In genomic region chr6:95795927-95796326, GRCh38 we compare ENCODE assay signal across 21 cellular contexts.
DNase-seq lines count a peak whose midpoint lies in the region; FAIRE-seq and TF ChIP-seq lines count a peak whose summit lies in the region.
"Had no signal": no experiment of that assay in that cellular context is flagged by ENCODE, and none has a peak within 500 bp of the region (broad histone marks: within the 10 kb centered on the region; RNA-seq: fewer than 3 reads in every experiment).

No MANE protein-coding gene starts in this region.

- no peak overlapping the region for H3K18ac ChIP-seq in H1 (ENCODE audit: extremely low read depth, low read length)

- no peaks in the 10 kb centered on the region; the same call in 1 of the 2 replicates for H3K79me1 ChIP-seq in H1 (ENCODE audit: low read depth, low read length)

- H3K4me1 ChIP-seq in breast epithelium: no peaks in the 10 kb centered on the region
- no peaks in the 10 kb centered on the region for H3K4me1 ChIP-seq in H1 (replicated peaks in 1 of 4; ENCODE audit: control insufficient read depth in 3 of 4, insufficient read depth in 4 of 4, low read length in 3 of 4)
- H3K4me1 ChIP-seq: BLaER1 had no signal

- H3K27ac ChIP-seq in breast epithelium: no peak overlapping the region
- no peak overlapping the region for H3K27ac ChIP-seq in H1 (ENCODE audit: low read depth, low read length)
- no peak overlapping the region for H3K27ac ChIP-seq in brain microvascular endothelial cell
- H3K27ac ChIP-seq: 22Rv1, BLaER1, C4-2B, GM23248 had no signal

- H4K20me1 ChIP-seq in H1 (replicated peaks in 1 of 2; ENCODE audit: control insufficient read depth in 1 of 2, insufficient read depth in 2 of 2, low read length in 2 of 2): no peaks in the 10 kb centered on the region
- H4K20me1 ChIP-seq: BLaER1 had no signal

- H3K36me3 ChIP-seq in breast epithelium (no peaks in the 10 kb centered on the region), H1 (ENCODE audit: control insufficient read depth in 2 of 4, insufficient read depth in 4 of 4, low read length in 3 of 4) (no peaks in the 10 kb centered on the region), brain microvascular endothelial cell (replicated peaks) (no peaks in the 10 kb centered on the region)
- H3K36me3 ChIP-seq: BLaER1 had no signal

- H3K4me3 ChIP-seq in breast epithelium (no peak overlapping the region), H1 (ENCODE audit: extremely low read depth in 1 of 4, insufficient read depth in 2 of 4, low read depth in 3 of 4, low read length in 4 of 4) (no peak overlapping the region), brain microvascular endothelial cell (ENCODE audit: low read depth, low read length) (no peak overlapping the region)
- H3K4me3 ChIP-seq: BLaER1, GM23248 had no signal

- no peak overlapping the region for H2BK20ac ChIP-seq in H1 (ENCODE audit: low read length)

- no peak overlapping the region for H3K9ac ChIP-seq in H1 (replicated peaks in 1 of 4; ENCODE audit: extremely low read depth in 1 of 4, low read depth in 3 of 4, low read length in 3 of 4)
- H3K9ac ChIP-seq: BLaER1, GM23248 had no signal

- no peaks in the 10 kb centered on the region for H3K36me3 Mint-ChIP-seq in MCF 10A (ENCODE audit: insufficient read depth, unreplicated experiment)
- H3K36me3 Mint-ChIP-seq: CD4-positive, CD25-positive, alpha-beta regulatory T cell; CD8-positive, alpha-beta T cell had no signal

- H3K27me3 ChIP-seq in breast epithelium (no peaks in the 10 kb centered on the region), H1 (replicated peaks in 1 of 4; ENCODE audit: control insufficient read depth in 3 of 4, extremely low read depth in 1 of 4, insufficient read depth in 3 of 4, low read length in 3 of 4) (peaks cover 4 to 16% (median 10%) of the 10 kb centered on the region in 4 experiments; a peak in 4 of 7 replicates), brain microvascular endothelial cell (replicated peaks) (no peaks in the 10 kb centered on the region)
- H3K27me3 ChIP-seq: BLaER1 had no signal

- H3K23ac ChIP-seq in H1 (ENCODE audit: insufficient read length): peak overlapping the region; percentile 9

- H4K5ac ChIP-seq in H1 (ENCODE audit: insufficient read length, low read depth, low read length): no peak overlapping the region

- in situ Hi-C loops in brain microvascular endothelial cell (cut with HindIII; ENCODE audit: low pct_ligation_motif_present, low sequenced_read_pairs): no loop called here

- no peaks in the 10 kb centered on the region for H3K23me2 ChIP-seq in H1 (ENCODE audit: low read depth, low read length)

- H2BK12ac ChIP-seq in H1 (ENCODE audit: low read depth, low read length): no peak overlapping the region

- no peaks in the 10 kb centered on the region for H3K9me3 ChIP-seq in breast epithelium
- H3K9me3 ChIP-seq in H1 (ENCODE audit: insufficient read depth in 2 of 2, low read depth in 1 of 2, low read length in 1 of 2): no peaks in the 10 kb centered on the region
- H3K9me3 ChIP-seq: BLaER1, Caco-2 had no signal

- no peak overlapping the region for H3K27ac Mint-ChIP-seq in MCF 10A (ENCODE audit: low read depth, unreplicated experiment)
- H3K27ac Mint-ChIP-seq: B cell; CD4-positive, CD25-positive, alpha-beta regulatory T cell; CD8-positive, alpha-beta T cell; H9 had no signal

- peaks cover 7% of the 10 kb centered on the region for H3K9me3 Mint-ChIP-seq in MCF 10A (ENCODE audit: unreplicated experiment)
- H3K9me3 Mint-ChIP-seq: CD8-positive, alpha-beta T cell had no signal

- POLR2A ChIA-PET in MCF 10A (lab: Yijun Ruan, JAX) (no interaction called here), H1 (lab: Charles Lee; ENCODE audit: partially characterized antibody) (no interaction called here)

- no peak overlapping the region for H2BK15ac ChIP-seq in H1 (ENCODE audit: low read length)

- CTCF ChIA-PET in MCF 10A (lab: Yijun Ruan, JAX) (interaction anchor here (1.3 kb wide), 1 partner anchor 11 kb away, joined by 3 read pairs; no protein-coding TSS in a partner anchor), H1 (lab: Charles Lee; ENCODE audit: partially characterized antibody) (interaction anchor here (1.0 kb wide), 1 partner anchor 71 kb away, joined by 3 read pairs; no protein-coding TSS in a partner anchor)

- no peak overlapping the region for H2AK5ac ChIP-seq in H1 (ENCODE audit: low read depth, low read length)

- intact Hi-C loops in MCF 10A (cut with micrococcal nuclease): no loop called here
- intact Hi-C loops in breast epithelium (cut with DNase I; ENCODE audit: low total_unique reads): loop anchor here (10.0 kb wide), 1 partner anchor 179 kb away; no protein-coding TSS in a partner anchor
- intact Hi-C loops in posterior cingulate gyrus (cut with DNase I): no loop called here

- BruUV-seq in MCF 10A (replicated peaks; lab: Mats Ljungman, UMichigan): no TSS peak

- TF ChIP-seq EP300 in H1 (IDR thresholded peaks at IDR 0.05; ENCODE audit: borderline replicate concordance in 1 of 2, low read depth in 2 of 2, low read length in 2 of 2): no peak

- no peak overlapping the region for H2BK120ac ChIP-seq in H1 (replicated peaks; ENCODE audit: low read depth, low read length)

- no peak overlapping the region for H4K8ac ChIP-seq in H1 (ENCODE audit: extremely low read depth, insufficient read depth, low read length)

- H3K4ac ChIP-seq in H1 (replicated peaks; ENCODE audit: insufficient read length, low read depth, low read length): no peak overlapping the region

- TF ChIP-seq CTCF in MCF 10A (IDR thresholded peaks at IDR 0.05; ENCODE audit: unreplicated experiment): no peak
- TF ChIP-seq CTCF in breast epithelium (IDR thresholded peaks at IDR 0.05): no peak
- no peak for TF ChIP-seq CTCF in H1 (IDR thresholded peaks at IDR 0.05; ENCODE audit: control extremely low read depth in 1 of 3, insufficient read depth in 1 of 3, low read depth in 1 of 3, low read length in 3 of 3)
- no peak for TF ChIP-seq CTCF in brain microvascular endothelial cell (IDR thresholded peaks at IDR 0.05; ENCODE audit: low read depth, low read length, missing control alignments)

- H3K4me1 Mint-ChIP-seq in MCF 10A (ENCODE audit: insufficient read depth, unreplicated experiment): no peaks in the 10 kb centered on the region
- H3K4me1 Mint-ChIP-seq: B cell; CD4-positive, CD25-positive, alpha-beta regulatory T cell; H9 had no signal

- H2AFZ ChIP-seq in H1 (ENCODE audit: low read length): no peak overlapping the region
- H2AFZ ChIP-seq: GM23248 had no signal

- H2BK5ac ChIP-seq in H1 (ENCODE audit: low read depth, low read length): no peak overlapping the region

- no peak for FAIRE-seq in H1 (lab: Jason Lieb, UNC)
- FAIRE-seq: A204.1, G401.6, GM12892, GM19239 had no signal

- H3K27me3 Mint-ChIP-seq in MCF 10A (ENCODE audit: insufficient read depth, unreplicated experiment): peaks cover 14% of the 10 kb centered on the region
- H3K27me3 Mint-ChIP-seq: B cell; CD4-positive, CD25-positive, alpha-beta regulatory T cell had no signal

- TF ChIP-seq POLR2A in breast epithelium (IDR thresholded peaks at IDR 0.05) (no peak), H1 (IDR thresholded peaks at IDR 0.05; ENCODE audit: control extremely low read depth in 1 of 2, low read depth in 2 of 2, low read length in 2 of 2) (no peak)

- H3K4me3 Mint-ChIP-seq in MCF 10A (ENCODE audit: unreplicated experiment): no peak overlapping the region
- H3K4me3 Mint-ChIP-seq: B cell; CD4-positive, CD25-positive, alpha-beta regulatory T cell; CD8-positive, alpha-beta T cell; H9 had no signal

- no peak for TF ChIP-seq RAD21 in H1 (IDR thresholded peaks at IDR 0.05 in 1 of 2, conservative IDR thresholded peaks at IDR 0.05 in 1 of 2; ENCODE audit: low read depth in 2 of 2, low read length in 2 of 2)

- no peak overlapping the region for H4K91ac ChIP-seq in H1 (replicated peaks; ENCODE audit: insufficient read length, low read length)

- no peak overlapping the region for H3K4me2 ChIP-seq in H1 (ENCODE audit: insufficient read depth in 1 of 2, low read depth in 2 of 2, low read length in 2 of 2)
- H3K4me2 ChIP-seq: BLaER1 had no signal

- H3K56ac ChIP-seq in H1 (replicated peaks; ENCODE audit: insufficient read length, low read depth, low read length): no peak overlapping the region

- H3K14ac ChIP-seq in H1 (ENCODE audit: insufficient read length): no peak overlapping the region

- peak; percentile 1 for DNase-seq in MCF 10A (ENCODE audit: unreplicated experiment)
- no peak for DNase-seq in breast epithelium (ENCODE audit: low spot score in 2 of 2)
- peak; percentile 5 for DNase-seq in HT1080 (ENCODE audit: low read depth)
- DNase-seq in H1 (ENCODE audit: low read depth in 1 of 2, low spot score in 2 of 2): no peak
- no peak for DNase-seq in posterior cingulate gyrus
- no peak for DNase-seq in brain microvascular endothelial cell
- DNase-seq: Caco-2; CD4-positive, CD25-positive, alpha-beta regulatory T cell; CD8-positive, alpha-beta T cell; DMS153; DND-41; GM23248; H9 had no signal

- no peaks in the 10 kb centered on the region for H3K79me2 ChIP-seq in H1 (ENCODE audit: control insufficient read depth in 1 of 2, insufficient read depth in 2 of 2, low read length in 2 of 2)

TF ChIP-seq in H1, 55 proteins besides CTCF, POLR2A, EP300 and RAD21 (continues in another document):
- TF ChIP-seq SAP30 (IDR thresholded peaks at IDR 0.05; ENCODE audit: insufficient read depth, insufficient replicate concordance, low read length): no peak
- TF ChIP-seq FOSL1 (IDR thresholded peaks at IDR 0.05; ENCODE audit: insufficient read depth, low read depth, low read length): no peak

Comparison
In these comparisons a context has a peak if more than half of its experiments do, and no peak if none do; other contexts are left out.
1. DNase-seq: peak in MCF 10A (single experiment) and HT1080 (single experiment); none in breast epithelium (0 of 2), H1 (0 of 2), posterior cingulate gyrus (0 of 10) and brain microvascular endothelial cell (single experiment).